8 cellular contexts compared by ENCODE assay signal in the genomic region with DNA sequence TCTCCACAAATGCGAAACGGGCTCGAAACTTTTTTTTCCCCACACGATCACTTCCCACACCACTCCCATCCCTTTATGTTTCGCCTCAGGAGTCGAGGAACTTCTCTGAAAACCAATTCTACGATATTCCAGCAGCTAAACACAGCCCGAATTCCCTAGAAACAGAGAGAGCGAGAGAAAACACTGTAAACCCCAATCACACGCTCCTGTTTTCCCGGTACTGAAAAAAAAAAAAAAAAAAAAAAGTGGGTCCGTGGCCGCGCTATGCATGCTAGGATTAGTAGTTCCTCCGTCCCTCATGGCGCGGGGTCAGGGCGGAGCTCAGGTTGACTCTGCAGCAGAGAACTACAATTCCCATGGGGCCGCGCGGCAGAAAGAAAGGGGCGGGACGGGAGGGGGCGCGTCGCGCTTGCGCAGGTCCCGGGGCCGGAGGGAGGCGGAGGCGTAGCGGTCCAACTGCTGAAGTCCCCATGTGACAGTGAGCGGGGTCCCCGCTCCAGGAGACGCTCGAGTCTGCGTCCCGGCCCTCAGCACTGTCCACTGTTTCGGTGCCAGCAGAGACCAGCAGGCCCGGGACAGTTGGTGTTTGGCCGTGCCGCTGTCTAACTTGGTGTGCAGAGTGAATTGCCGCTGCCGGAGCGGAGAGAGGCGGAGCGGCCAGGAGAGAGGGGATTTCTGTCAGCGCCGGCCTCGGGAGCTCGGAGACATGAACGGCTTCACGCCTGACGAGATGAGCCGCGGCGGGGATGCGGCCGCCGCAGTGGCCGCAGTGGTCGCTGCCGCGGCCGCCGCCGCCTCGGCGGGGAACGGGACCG. TPM values are rescaled to one million over a fixed set of nuclear protein-coding genes. Genes with fewer than 3 reads are reported as not detected.
DNase-seq lines count a peak whose midpoint lies in the region; ATAC-seq, FAIRE-seq and TF ChIP-seq lines count a peak whose summit lies in the region.

A gene with protein sequence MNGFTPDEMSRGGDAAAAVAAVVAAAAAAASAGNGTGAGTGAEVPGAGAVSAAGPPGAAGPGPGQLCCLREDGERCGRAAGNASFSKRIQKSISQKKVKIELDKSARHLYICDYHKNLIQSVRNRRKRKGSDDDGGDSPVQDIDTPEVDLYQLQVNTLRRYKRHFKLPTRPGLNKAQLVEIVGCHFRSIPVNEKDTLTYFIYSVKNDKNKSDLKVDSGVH (plus strand): TSS at position 478 of the 815 bp plus-strand sequence. CDS start 229 bp downstream, at position 707.

- intact Hi-C loops in OCI-LY7 (cut with micrococcal nuclease; ENCODE audit: unreplicated experiment), result loop anchor here (1.0 to 10.0 kb wide), 2 partner anchors 36 to 914 kb away; a partner anchor contains a TSS
- intact Hi-C loops in endothelial cell of umbilical vein (cut with micrococcal nuclease), result loop anchor here (1.0 to 5.0 kb wide), 7 partner anchors 36 to 358 kb away; a partner anchor contains a TSS

- H3K9me2 ChIP-seq in OCI-LY7 (ENCODE audit: insufficient read depth, low read length), result no peaks in the 10 kb centered on the region

- H3K36me3 ChIP-seq in OCI-LY7 (ENCODE audit: insufficient read depth, low read length) (peaks cover 25% of the 10 kb centered on the region), endothelial cell of umbilical vein (ENCODE audit: control insufficient read depth in 2 of 2, extremely low read depth in 1 of 2, insufficient read depth in 2 of 2, low read length in 2 of 2) (peaks cover 0 to 1% of the 10 kb centered on the region in 2 experiments)

- FAIRE-seq in D721Med (lab: Jason Lieb, UNC) (no peak), endothelial cell of umbilical vein (lab: Jason Lieb, UNC) (peak; percentile 98)

- H3K9ac ChIP-seq in endothelial cell of umbilical vein (replicated peaks; ENCODE audit: extremely low read depth, insufficient read depth, low read length), result peak within 1 kb of the TSS; percentile 98

- H3K27me3 ChIP-seq in endothelial cell of umbilical vein (ENCODE audit: control insufficient read depth in 2 of 2, insufficient read depth in 2 of 2, low read length in 2 of 2), result no peaks in the 10 kb centered on the region

- dilution Hi-C loops in endothelial cell of umbilical vein (cut with MboI; ENCODE audit: extremely low pct_ligation_motif_present, low sequenced_read_pairs), result no loop called here

- ATAC-seq in GM21526 (IDR thresholded peaks at IDR 0.05; ENCODE audit: low FRiP score, unreplicated experiment), result peak; percentile 73

- H4K20me1 ChIP-seq in OCI-LY7 (ENCODE audit: insufficient read depth, low read length) (peaks cover 6% of the 10 kb centered on the region; the same call in 1 of the 2 replicates), endothelial cell of umbilical vein (replicated peaks; ENCODE audit: control insufficient read depth, extremely low read depth, insufficient read depth, low read length) (no peaks in the 10 kb centered on the region)

- peak; percentile 95 for TF ChIP-seq POLR2A in endothelial cell of umbilical vein (IDR thresholded peaks at IDR 0.05; ENCODE audit: low read depth, low read length)

- H3K4me3 ChIP-seq in OCI-LY7 (ENCODE audit: low read depth, low read length, poor library complexity, severe bottlenecking) (peak within 1 kb of the TSS; percentile 83), endothelial cell of umbilical vein (replicated peaks in 1 of 3; ENCODE audit: insufficient read depth in 1 of 3, low read depth in 1 of 3, low read length in 3 of 3) (peak within 1 kb of the TSS; percentile 87 to 99 (median 91))

- BruUV-seq in OCI-LY7 (replicated peaks; lab: Mats Ljungman, UMichigan) (no TSS peak), endothelial cell of umbilical vein (replicated peaks; lab: Mats Ljungman, UMichigan) (no TSS peak)

- no peak for TF ChIP-seq CTCF in D721Med (IDR thresholded peaks at IDR 0.05; ENCODE audit: insufficient read depth, missing control alignments)
- no peak for TF ChIP-seq CTCF in OCI-LY7 (conservative IDR thresholded peaks at IDR 0.05; ENCODE audit: low read length)
- TF ChIP-seq CTCF in endothelial cell of umbilical vein (IDR thresholded peaks at IDR 0.05; ENCODE audit: extremely low read depth in 1 of 2, insufficient read depth in 1 of 2, low read depth in 1 of 2, low read length in 2 of 2), result no peak

- H3K4me1 ChIP-seq in OCI-LY7 (ENCODE audit: insufficient read depth, low read length, poor library complexity, severe bottlenecking) (peaks cover 39% of the 10 kb centered on the region), endothelial cell of umbilical vein (ENCODE audit: control insufficient read depth, extremely low read depth, insufficient read depth, low read length) (peaks cover 24% of the 10 kb centered on the region)

- POLR2A ChIA-PET in OCI-LY7 (lab: Charles Lee) (interaction anchor here (0.6 to 13.3 kb wide), 26 partner anchors 12 to 498 kb away, joined by 3 to 336 read pairs (median 4); a partner anchor contains a TSS), endothelial cell of umbilical vein (lab: Charles Lee) (interaction anchor here (0.6 to 6.1 kb wide), 8 partner anchors 37 to 747 kb away, joined by 3 to 127 read pairs (median 4); a partner anchor contains a TSS)

- H3K27ac ChIP-seq in OCI-LY7 (ENCODE audit: low read depth, low read length, poor library complexity, severe bottlenecking) (peak within 1 kb of the TSS; percentile 91), endothelial cell of umbilical vein (ENCODE audit: insufficient read depth, low read depth, low read length) (peak within 1 kb of the TSS; percentile 93)

- H3K79me2 ChIP-seq in OCI-LY7 (ENCODE audit: insufficient read depth, low read depth, low read length), result peaks cover 71% of the 10 kb centered on the region
- peaks cover 27% of the 10 kb centered on the region for H3K79me2 ChIP-seq in endothelial cell of umbilical vein (ENCODE audit: control insufficient read depth, insufficient read depth, low read length)

- peak within 1 kb of the TSS; percentile 62 for H2AFZ ChIP-seq in OCI-LY7 (ENCODE audit: low read length)
- peak within 1 kb of the TSS; percentile 90 for H2AFZ ChIP-seq in endothelial cell of umbilical vein (ENCODE audit: low read depth, low read length)

- no peaks in the 10 kb centered on the region for H3K9me1 ChIP-seq in endothelial cell of umbilical vein (replicated peaks; ENCODE audit: control insufficient read depth, extremely low read depth, insufficient read depth, low read length)

- DNase-seq in D721Med (ENCODE audit: insufficient read length, low spot score), result peak; percentile 57
- DNase-seq in HuH-7.5 (ENCODE audit: low spot score), result peak; percentile 82
- peak; percentile 98 for DNase-seq in OCI-LY7 (ENCODE audit: low spot score)
- peak; percentile 96 for DNase-seq in activated T-cell treated with anti-CD3 and anti-CD28 coated beads for 1 hour (ENCODE audit: low read depth)
- peak; percentile 99 for DNase-seq in endothelial cell of umbilical vein (ENCODE audit: low read depth, low spot score)
- DNase-seq in midbrain (lab: John Stamatoyannopoulos, UW), result peak; percentile 97
- DNase-seq in stimulated activated CD8-positive, alpha-beta memory T cell treated with anti-CD3 and anti-CD28 coated beads, Interleukin-2, amount 100 ng/mL, for 1 hour (ENCODE audit: low read depth in 2 of 2), result peak; percentile 96 to 98

- CTCF ChIA-PET in OCI-LY7 (lab: Charles Lee; ENCODE audit: unreplicated experiment) (interaction anchor here (0.6 to 1.1 kb wide), 3 partner anchors 76 to 237 kb away, joined by 3 to 7 read pairs (median 4); no protein-coding TSS in a partner anchor), endothelial cell of umbilical vein (lab: Charles Lee) (interaction anchor here (0.6 to 4.3 kb wide), 13 partner anchors 8 to 357 kb away, joined by 3 to 37 read pairs (median 5); a partner anchor contains a TSS)

- no peaks in the 10 kb centered on the region for H3K9me3 ChIP-seq in OCI-LY7 (ENCODE audit: low read length)
- no peaks in the 10 kb centered on the region for H3K9me3 ChIP-seq in endothelial cell of umbilical vein (replicated peaks; ENCODE audit: control insufficient read depth, insufficient read depth, low read length)

- H3K4me2 ChIP-seq in OCI-LY7 (ENCODE audit: low read length), result peak within 1 kb of the TSS; percentile 97
- peak within 1 kb of the TSS; percentile 99 for H3K4me2 ChIP-seq in endothelial cell of umbilical vein (ENCODE audit: insufficient read depth, low read length)

TF ChIP-seq in endothelial cell of umbilical vein, 7 proteins besides CTCF, POLR2A, EP300 and RAD21:
- TF ChIP-seq EZH2 (IDR thresholded peaks at IDR 0.05; ENCODE audit: borderline replicate concordance, low read depth, low read length, severe bottlenecking) (no peak), JUN (IDR thresholded peaks at IDR 0.05; ENCODE audit: borderline replicate concordance, insufficient read depth, insufficient read length, low read depth) (no peak), POLR2AphosphoS5 (IDR thresholded peaks at IDR 0.05; ENCODE audit: insufficient read depth, low read depth, low read length) (peak; percentile 92), FOS (IDR thresholded peaks at IDR 0.05; ENCODE audit: borderline replicate concordance, insufficient read depth, low read length) (no peak), MYC (IDR thresholded peaks at IDR 0.05; ENCODE audit: low read depth, low read length) (no peak)
- TF ChIP-seq, protein P1, sequence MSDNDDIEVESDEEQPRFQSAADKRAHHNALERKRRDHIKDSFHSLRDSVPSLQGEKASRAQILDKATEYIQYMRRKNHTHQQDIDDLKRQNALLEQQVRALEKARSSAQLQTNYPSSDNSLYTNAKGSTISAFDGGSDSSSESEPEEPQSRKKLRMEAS (IDR thresholded peaks at IDR 0.05; ENCODE audit: insufficient read depth, insufficient read length), result no peak

RNA-seq across cellular contexts. Expression of the gene that starts here (rescaled TPM):
- total RNA-seq in OCI-LY7 (2014; rRNA removed; shearing (Covaris generic)), result 63.5 and 86.2 TPM in 2 replicates
- 49.3 and 56.0 TPM in 2 replicates for total RNA-seq in OCI-LY7 (2022)
- 23.8 and 27.1 TPM in 2 replicates for total RNA-seq in endothelial cell of umbilical vein
- 7.5 and 9.9 TPM in 2 replicates for polyA plus RNA-seq in endothelial cell of umbilical vein
- polyA plus RNA-seq in endothelial cell of umbilical vein (2011; cell fraction: cytosol; rRNA removed), result 14.9 and 16.5 TPM in 2 replicates
- polyA plus RNA-seq in endothelial cell of umbilical vein (2011; cell fraction: nucleus; rRNA removed), result 6.7 and 10.4 TPM in 2 replicates
- polyA plus RNA-seq in endothelial cell of umbilical vein (2012), result 13.9 and 23.0 TPM in 2 replicates
- 3.0 and 3.1 TPM in 2 replicates for polyA minus RNA-seq in endothelial cell of umbilical vein
- 14.6 TPM for polyA minus RNA-seq in endothelial cell of umbilical vein (2011; cell fraction: cytosol; rRNA and poly(A)+ RNA removed)
- 4.4 and 9.4 TPM in 2 replicates for polyA minus RNA-seq in endothelial cell of umbilical vein (2011; cell fraction: nucleus; rRNA and poly(A)+ RNA removed)

Comparison
In these comparisons a context has a peak if more than half of its experiments do, and no peak if none do; other contexts are left out.
1. Peak in every context shown above with its lines: DNase-seq, ATAC-seq, H3K4me3 ChIP-seq and H3K27ac ChIP-seq.